9 cellular contexts compared by ENCODE assay signal in genomic region chr5:54902817-54903473, GRCh38.
DNase-seq lines count a peak whose midpoint lies in the region; ATAC-seq and TF ChIP-seq lines count a peak whose summit lies in the region.
"Had no signal": no experiment of that assay in that cellular context is flagged by ENCODE, and none has a peak within 500 bp of the region (broad histone marks: within the 10 kb centered on the region; RNA-seq: fewer than 3 reads in every experiment).

No MANE protein-coding gene starts in this region.

- no peaks in the 10 kb centered on the region for H3K36me3 ChIP-seq in uterus

- peaks cover 2% of the 10 kb centered on the region for H3K36me3 Mint-ChIP-seq in central memory CD8-positive, alpha-beta T cell (ENCODE audit: insufficient read depth)
- H3K36me3 Mint-ChIP-seq in stimulated activated effector memory CD8-positive, alpha-beta T cell treated with anti-CD3 and anti-CD28 coated beads, Interleukin-12 subunit alpha, Interleukin-12 subunit beta, amount 100 ng/mL, for 72 hours: peaks cover 9% of the 10 kb centered on the region

- 63 to 71% methylated on average over 2 of the region's 2 CpGs for WGBS in lower leg skin, 2 donors

- intact Hi-C loops in uterus (cut with DNase I; ENCODE audit: low total_unique reads) (no loop called here), lower leg skin (cut with DNase I; ENCODE audit: low total_unique reads) (loop anchor here (10.0 kb wide), 1 partner anchor 242 kb away; no protein-coding TSS in a partner anchor)

- TF ChIP-seq CTCF in uterus (IDR thresholded peaks at IDR 0.05) (no peak), lower leg skin (IDR thresholded peaks at IDR 0.05) (no peak)

- H3K4me3 Mint-ChIP-seq in central memory CD8-positive, alpha-beta T cell: no peak overlapping the region
- peak overlapping the region; percentile 46 for H3K4me3 Mint-ChIP-seq in stimulated activated effector memory CD8-positive, alpha-beta T cell treated with anti-CD3 and anti-CD28 coated beads, Interleukin-12 subunit alpha, Interleukin-12 subunit beta, amount 100 ng/mL, for 72 hours

- H3K9me3 ChIP-seq in uterus: no peaks in the 10 kb centered on the region

- no peaks in the 10 kb centered on the region for H3K9me3 Mint-ChIP-seq in central memory CD8-positive, alpha-beta T cell
- no peaks in the 10 kb centered on the region for H3K9me3 Mint-ChIP-seq in stimulated activated effector memory CD8-positive, alpha-beta T cell treated with anti-CD3 and anti-CD28 coated beads, Interleukin-12 subunit alpha, Interleukin-12 subunit beta, amount 100 ng/mL, for 72 hours

- TF ChIP-seq POLR2A in uterus (IDR thresholded peaks at IDR 0.05) (no peak), lower leg skin (IDR thresholded peaks at IDR 0.05) (no peak)

- no peak overlapping the region for H3K27ac ChIP-seq in uterus
- H3K27ac ChIP-seq: C4-2B had no signal

- no peaks in the 10 kb centered on the region for H3K27me3 ChIP-seq in uterus

- H3K4me1 ChIP-seq in uterus: no peaks in the 10 kb centered on the region

- peaks cover 13% of the 10 kb centered on the region for H3K27me3 Mint-ChIP-seq in central memory CD8-positive, alpha-beta T cell

- peak; percentile 100 for ATAC-seq in HG02798 (IDR thresholded peaks at IDR 0.05; ENCODE audit: poor library complexity, unreplicated experiment)
- peak; percentile 98 for ATAC-seq in central memory CD8-positive, alpha-beta T cell (replicated peaks; ENCODE audit: extremely low read depth, poor library complexity, severe bottlenecking)
- peak; percentile 100 for ATAC-seq in stimulated activated effector memory CD8-positive, alpha-beta T cell treated with anti-CD3 and anti-CD28 coated beads, Interleukin-12 subunit alpha, Interleukin-12 subunit beta, amount 100 ng/mL, for 72 hours

- DNase-seq in SIG-M5 treated with dmso at 0.1 percent for 504 hours (lab: John Stamatoyannopoulos, UW; ENCODE audit: unreplicated experiment) (peak; percentile 37), SIG-M5 (lab: John Stamatoyannopoulos, UW) (no peak), NCI-H2107 (lab: John Stamatoyannopoulos, UW) (peak; percentile 44), uterus (no peak), lower leg skin (ENCODE audit: low spot score in 2 of 2) (no peak)
- DNase-seq in central memory CD8-positive, alpha-beta T cell (ENCODE audit: low spot score in 2 of 2): peak in 1 of 2 donors; percentile 35
- DNase-seq in stimulated activated effector memory CD8-positive, alpha-beta T cell treated with anti-CD3 and anti-CD28 coated beads, Interleukin-12 subunit alpha, Interleukin-12 subunit beta, amount 100 ng/mL, for 72 hours (ENCODE audit: low spot score in 2 of 2): peak; percentile 33 to 83

- H3K27ac Mint-ChIP-seq in central memory CD8-positive, alpha-beta T cell (ENCODE audit: low read depth): no peak overlapping the region
- H3K27ac Mint-ChIP-seq in stimulated activated effector memory CD8-positive, alpha-beta T cell treated with anti-CD3 and anti-CD28 coated beads, Interleukin-12 subunit alpha, Interleukin-12 subunit beta, amount 100 ng/mL, for 72 hours: peak overlapping the region; percentile 14

- peaks cover 11% of the 10 kb centered on the region for H3K4me1 Mint-ChIP-seq in central memory CD8-positive, alpha-beta T cell
- peaks cover 12% of the 10 kb centered on the region for H3K4me1 Mint-ChIP-seq in stimulated activated effector memory CD8-positive, alpha-beta T cell treated with anti-CD3 and anti-CD28 coated beads, Interleukin-12 subunit alpha, Interleukin-12 subunit beta, amount 100 ng/mL, for 72 hours

- H3K4me3 ChIP-seq in uterus (no peak overlapping the region), lower leg skin (ENCODE audit: low read depth, poor library complexity, severe bottlenecking) (no peak overlapping the region)

Comparison
In these comparisons a context has a peak if more than half of its experiments do, and no peak if none do; other contexts are left out.
1. DNase-seq: peak in SIG-M5 treated with dmso at 0.1 percent for 504 hours (single experiment), NCI-H2107 (single experiment) and stimulated activated effector memory CD8-positive, alpha-beta T cell treated with anti-CD3 and anti-CD28 coated beads, Interleukin-12 subunit alpha, Interleukin-12 subunit beta, amount 100 ng/mL, for 72 hours (2 of 2); none in SIG-M5 (single experiment), uterus (0 of 2) and lower leg skin (0 of 2).
2. Peak in every context shown above with its lines, with median percentiles within 50 percentile points of each other: ATAC-seq.